In genomic region chr7:108197371-108198091, GRCh38 we compare ENCODE assay signal across 33 cellular contexts.
"Had no signal": no experiment of that assay in that cellular context is flagged by ENCODE, and none has a peak within 500 bp of the region (broad histone marks: within the 10 kb centered on the region; RNA-seq: fewer than 3 reads in every experiment).

No MANE protein-coding gene starts in this region.

- H3K36me3 ChIP-seq: brain microvascular endothelial cell, gastrocnemius medialis, heart left ventricle, WERI-Rb-1 had no signal

- H3K79me2 ChIP-seq: hepatocyte had no signal

- H3K27me3 ChIP-seq: brain microvascular endothelial cell, foreskin keratinocyte, gastrocnemius medialis, hepatocyte had no signal

- H3K4me2 ChIP-seq: hepatocyte had no signal

- H3K27ac Mint-ChIP-seq: activated B cell treated with CpG ODN at 0.5 μM for 24 hours; activated CD8-positive, alpha-beta T cell treated with anti-CD3 and anti-CD28 coated beads for 36 hours; activated naive CD8-positive, alpha-beta T cell; activated T-helper 17 cell treated with anti-CD3 and anti-CD28 coated beads, Interleukin-2, amount 50 U/mL, for 72 hours; T-helper 17 cell; T-helper 2 cell treated with Interferon-gamma antibody and Interleukin-4, amounts not matched to agents 5 μg/mL and 100 μg/mL, for 36 hours had no signal

- H3K9me3 ChIP-seq: gastrocnemius medialis, heart left ventricle had no signal

- H3K4me3 Mint-ChIP-seq: activated B cell treated with CpG ODN at 0.5 μM for 24 hours; activated CD8-positive, alpha-beta T cell treated with anti-CD3 and anti-CD28 coated beads for 36 hours; activated naive CD8-positive, alpha-beta T cell; activated T-cell treated with anti-CD3 and anti-CD28 coated beads, Interleukin-2, amount 50 U/mL, for 4 hours; activated T-helper 17 cell treated with anti-CD3 and anti-CD28 coated beads, Interleukin-2, amount 50 U/mL, for 72 hours; T-helper 17 cell; T-helper 2 cell treated with Interferon-gamma antibody and Interleukin-4, amounts not matched to agents 5 μg/mL and 100 μg/mL, for 36 hours had no signal

- ATAC-seq: activated CD4-positive, CD25-positive, alpha-beta regulatory T cell treated with anti-CD3 and anti-CD28 coated beads, Interleukin-2, amount 50 U/mL, for 24 hours; activated CD8-positive, alpha-beta T cell treated with anti-CD3 and anti-CD28 coated beads for 36 hours; activated T-cell treated with anti-CD3 and anti-CD28 coated beads, Interleukin-2, amount 50 U/mL, for 4 hours; activated T-helper 17 cell treated with anti-CD3 and anti-CD28 coated beads, Interleukin-2, amount 50 U/mL, for 72 hours; esophagus mucosa; foreskin keratinocyte; gastrocnemius medialis; heart left ventricle; T-helper 17 cell had no signal

- H3K4me1 Mint-ChIP-seq: activated B cell treated with CpG ODN at 0.5 μM for 24 hours; activated T-helper 17 cell treated with anti-CD3 and anti-CD28 coated beads, Interleukin-2, amount 50 U/mL, for 72 hours had no signal

- H3K9me3 Mint-ChIP-seq: activated B cell treated with CpG ODN at 0.5 μM for 24 hours; activated CD8-positive, alpha-beta T cell treated with anti-CD3 and anti-CD28 coated beads for 36 hours; activated T-cell treated with anti-CD3 and anti-CD28 coated beads, Interleukin-2, amount 50 U/mL, for 4 hours; activated T-helper 17 cell treated with anti-CD3 and anti-CD28 coated beads, Interleukin-2, amount 50 U/mL, for 72 hours; T-helper 2 cell treated with Interferon-gamma antibody and Interleukin-4, amounts not matched to agents 5 μg/mL and 100 μg/mL, for 36 hours had no signal

- H3K27me3 Mint-ChIP-seq: activated B cell treated with CpG ODN at 0.5 μM for 24 hours; activated CD8-positive, alpha-beta T cell treated with anti-CD3 and anti-CD28 coated beads for 36 hours; activated naive CD8-positive, alpha-beta T cell had no signal

- H3K4me3 ChIP-seq: gastrocnemius medialis, heart left ventricle, hepatocyte had no signal

- H3K4me1 ChIP-seq: gastrocnemius medialis, heart left ventricle had no signal

- FAIRE-seq: astrocyte, colon, endometrium had no signal

- H3K27ac ChIP-seq: brain microvascular endothelial cell, gastrocnemius medialis, heart left ventricle, hepatocyte, WERI-Rb-1 had no signal

- DNase-seq: activated B cell treated with CpG ODN at 0.5 μM for 24 hours; activated CD4-positive, alpha-beta T cell treated with anti-CD3 and anti-CD28 coated beads for 48 hours; activated CD4-positive, alpha-beta T cell treated with anti-CD3 and anti-CD28 coated beads, Interleukin-2, amount 50 U/mL, for 1 hour; activated CD4-positive, alpha-beta T cell treated with anti-CD3 and anti-CD28 coated beads, Interleukin-2, amount 50 U/mL, for 48 hours; activated CD8-positive, alpha-beta memory T cell treated with anti-CD3 and anti-CD28 coated beads for 24 hours; activated CD8-positive, alpha-beta T cell treated with anti-CD3 and anti-CD28 coated beads for 36 hours; activated effector memory CD4-positive, alpha-beta T cell treated with Interleukin-2 at 50 U/mL for 16 hours; activated gamma-delta T cell treated with Interleukin-2 at 50 U/mL for 16 hours; activated naive CD4-positive, alpha-beta T cell treated with anti-CD3 and anti-CD28 coated beads, Interleukin-2, amount 50 U/mL, for 16 hours; activated naive CD4-positive, alpha-beta T cell treated with Interleukin-2 at 50 U/mL for 16 hours; activated T-cell treated with anti-CD3 and anti-CD28 coated beads, Interleukin-2, amount 50 U/mL, for 4 hours; amniotic stem cell; anterior cingulate cortex; brain microvascular endothelial cell; caudate nucleus; cortex of kidney; effector CD8-positive, alpha-beta T cell; gastrocnemius medialis; glutamatergic neuron; heart left ventricle; T-helper 17 cell; T1000; WERI-Rb-1 had no signal

- H2AFZ ChIP-seq: hepatocyte had no signal
